In genomic region chr3:19471147-19471546, GRCh38 we compare ENCODE assay signal across 31 cellular contexts.
"Had no signal": no experiment of that assay in that cellular context is flagged by ENCODE, and none has a peak within 500 bp of the region (broad histone marks: within the 10 kb centered on the region; RNA-seq: fewer than 3 reads in every experiment).

No MANE protein-coding gene starts in this region.

- H3K27ac ChIP-seq: dorsolateral prefrontal cortex, epithelial cell of prostate, gastrocnemius medialis, neural progenitor cell, prostate gland, right atrium auricular region, stomach, testis, tibial artery had no signal

- H3K4me2 ChIP-seq: neural progenitor cell, smooth muscle cell had no signal

- H3K27me3 ChIP-seq: dorsolateral prefrontal cortex, gastrocnemius medialis, right atrium auricular region, stomach, testis, tibial artery had no signal

- H2AFZ ChIP-seq: neural progenitor cell had no signal

- H3K36me3 ChIP-seq: gastrocnemius medialis, neural progenitor cell, prostate gland, right atrium auricular region, stomach, tibial artery had no signal

- H3K4me3 Mint-ChIP-seq: memory B cell, mesothelial cell of epicardium, naive B cell, nephron, neural progenitor cell, type B pancreatic cell had no signal

- H3K4me1 Mint-ChIP-seq: nephron had no signal

- H3K9ac ChIP-seq: neural progenitor cell had no signal

- H3K36me3 Mint-ChIP-seq: type B pancreatic cell had no signal

- ATAC-seq: esophagus mucosa, gastrocnemius medialis, left lobe of liver, mucosa of descending colon, sciatic nerve had no signal

- H3K4me1 ChIP-seq: gastrocnemius medialis, prostate gland, right atrium auricular region, stomach, testis had no signal

- H3K27ac Mint-ChIP-seq: memory B cell, mesothelial cell of epicardium, nephron, neural progenitor cell, type B pancreatic cell had no signal

- H3K27me3 Mint-ChIP-seq: memory B cell, naive B cell, type B pancreatic cell had no signal

- FAIRE-seq: colon, kidney had no signal

- H3K9me3 Mint-ChIP-seq: type B pancreatic cell had no signal

- H3K4me3 ChIP-seq: dorsolateral prefrontal cortex, gastrocnemius medialis, lung, mucosa of descending colon, neural progenitor cell, prostate gland, right atrium auricular region, smooth muscle cell, stomach, testis, tibial artery had no signal

- H3K9me3 ChIP-seq: gastrocnemius medialis, mucosa of descending colon, prostate gland, stomach, testis, tibial artery had no signal

- DNase-seq: dorsolateral prefrontal cortex; effector CD4-positive, alpha-beta T cell; foreskin fibroblast; gastrocnemius medialis; head of caudate nucleus; kidney; mucosa of descending colon; naive B cell; nucleus accumbens; stimulated activated CD4-positive, alpha-beta T cell treated with anti-CD3 and anti-CD28 coated beads, Interleukin-12 subunit alpha, Interleukin-12 subunit beta, amount 100 ng/mL, for 4 hours; stimulated activated CD4-positive, alpha-beta T cell treated with anti-CD3 and anti-CD28 coated beads, Interleukin-1b, Interleukin-23, amount 100 ng/mL, for 48 hours; stimulated activated CD4-positive, alpha-beta T cell treated with anti-CD3 and anti-CD28 coated beads, Interleukin-4, amount 100 ng/mL, for 1 hour; stimulated activated CD8-positive, alpha-beta memory T cell treated with anti-CD3 and anti-CD28 coated beads, Interleukin-4, amount 100 ng/mL, for 48 hours; stimulated activated naive CD4-positive, alpha-beta T cell treated with Interleukin-2 at 50 U/mL for 16 hours; stomach; testis; tibial artery had no signal
